20 cellular contexts compared by ENCODE assay signal in genomic region chr20:7195704-7196103, GRCh38.
A peak's percentile ranks its signal among the peaks of the same experiment; 100 is the strongest.
DNase-seq lines count a peak whose midpoint lies in the region; ATAC-seq and TF ChIP-seq lines count a peak whose summit lies in the region.
"Had no signal": no experiment of that assay in that cellular context is flagged by ENCODE, and none has a peak within 500 bp of the region (broad histone marks: within the 10 kb centered on the region; RNA-seq: fewer than 3 reads in every experiment).

No MANE protein-coding gene starts in this region.

- TF ChIP-seq CTCF in brain microvascular endothelial cell (IDR thresholded peaks at IDR 0.05; ENCODE audit: low read depth, low read length, missing control alignments), result no peak
- TF ChIP-seq CTCF in kidney epithelial cell (IDR thresholded peaks at IDR 0.05; ENCODE audit: insufficient read depth, low read length, poor library complexity, severe bottlenecking), result no peak
- no peak for TF ChIP-seq CTCF in upper lobe of right lung (IDR thresholded peaks at IDR 0.05)

- no peak overlapping the region for H3K27ac ChIP-seq in brain microvascular endothelial cell
- no peak overlapping the region for H3K27ac ChIP-seq in upper lobe of right lung
- H3K27ac ChIP-seq: dorsolateral prefrontal cortex, uterus had no signal

- H3K36me3 ChIP-seq in brain microvascular endothelial cell (replicated peaks) (no peaks in the 10 kb centered on the region), kidney epithelial cell (ENCODE audit: control insufficient read depth, insufficient read depth, low read length) (no peaks in the 10 kb centered on the region), upper lobe of right lung (no peaks in the 10 kb centered on the region)
- H3K36me3 ChIP-seq: uterus had no signal

- in situ Hi-C loops in ACHN (cut with HindIII; ENCODE audit: low pct_ligation_motif_present, low pct_unique_long_range_greater_than_20kb, low sequenced_read_pairs) (no loop called here), brain microvascular endothelial cell (cut with HindIII; ENCODE audit: low pct_ligation_motif_present, low sequenced_read_pairs) (no loop called here)

- no peaks in the 10 kb centered on the region for H3K9me3 ChIP-seq in upper lobe of right lung
- H3K9me3 ChIP-seq: SK-N-SH, uterus had no signal

- no peak overlapping the region for H3K4me3 ChIP-seq in brain microvascular endothelial cell (ENCODE audit: low read depth, low read length)
- no peak overlapping the region for H3K4me3 ChIP-seq in kidney epithelial cell (ENCODE audit: low read depth, low read length)
- no peak overlapping the region for H3K4me3 ChIP-seq in upper lobe of right lung
- H3K4me3 ChIP-seq: dorsolateral prefrontal cortex, uterus had no signal

- no peak for ATAC-seq in upper lobe of right lung
- ATAC-seq: activated naive CD8-positive, alpha-beta T cell treated with anti-CD3 and anti-CD28 coated beads, Interleukin-2, amount 50 U/mL, for 24 hours had no signal

- H3K4me1 ChIP-seq in upper lobe of right lung, result no peaks in the 10 kb centered on the region
- H3K4me1 ChIP-seq: uterus had no signal

- intact Hi-C loops in upper lobe of right lung (cut with DNase I), result no loop called here

- DNase-seq in ACHN (peak; percentile 54), LoVo (ENCODE audit: low spot score) (peak; percentile 28), brain microvascular endothelial cell (peak; percentile 85), kidney epithelial cell (ENCODE audit: low read depth) (peak; percentile 79), HT-29 (ENCODE audit: low spot score) (no peak), upper lobe of right lung (no peak), NCI-H1092 treated with DMSO at 0.1 percent for 48 hours (lab: John Stamatoyannopoulos, UW) (no peak)
- DNase-seq in activated CD8-positive, alpha-beta memory T cell treated with anti-CD3 and anti-CD28 coated beads, Interleukin-2, amount 50 U/mL, for 48 hours, result no peak
- DNase-seq: activated B cell treated with CpG ODN at 0.5 μM for 24 hours; activated CD8-positive, alpha-beta memory T cell treated with anti-CD3 and anti-CD28 coated beads, Interleukin-2, amount 50 U/mL, for 4 hours; activated naive CD8-positive, alpha-beta T cell treated with anti-CD3 and anti-CD28 coated beads, Interleukin-2, amount 50 U/mL, for 24 hours; AML-193; DND-41; dorsolateral prefrontal cortex; hippocampal formation; NCI-H1105 treated with DMSO at 0.1 percent for 48 hours; NCI-H748 treated with DMSO at 0.1 percent for 48 hours; nucleus accumbens; SK-N-SH; uterus had no signal

- H3K27me3 ChIP-seq in brain microvascular endothelial cell (replicated peaks), result no peaks in the 10 kb centered on the region
- H3K27me3 ChIP-seq in kidney epithelial cell (ENCODE audit: control insufficient read depth, insufficient read depth, low read length), result no peaks in the 10 kb centered on the region
- H3K27me3 ChIP-seq in upper lobe of right lung, result no peaks in the 10 kb centered on the region
- H3K27me3 ChIP-seq: dorsolateral prefrontal cortex, uterus had no signal

Comparison
In these comparisons a context has a peak if more than half of its experiments do, and no peak if none do; other contexts are left out.
1. DNase-seq: peak in ACHN (single experiment), LoVo (single experiment), brain microvascular endothelial cell (single experiment) and kidney epithelial cell (single experiment); none in HT-29 (single experiment), upper lobe of right lung (single experiment), NCI-H1092 treated with DMSO at 0.1 percent for 48 hours (single experiment) and activated CD8-positive, alpha-beta memory T cell treated with anti-CD3 and anti-CD28 coated beads, Interleukin-2, amount 50 U/mL, for 48 hours (single experiment).